Comparison of ENCODE assay signal across 28 cellular contexts in genomic region chr6:119514355-119514754, GRCh38.
"Had no signal": no experiment of that assay in that cellular context is flagged by ENCODE, and none has a peak within 500 bp of the region (broad histone marks: within the 10 kb centered on the region; RNA-seq: fewer than 3 reads in every experiment).

No MANE protein-coding gene starts in this region.

- H3K36me3 Mint-ChIP-seq: natural killer cell had no signal

- H3K9ac ChIP-seq: parathyroid adenoma had no signal

- H3K27ac ChIP-seq: coronary artery, esophagus muscularis mucosa, heart right ventricle, lower lobe of right lung, neutrophil, parathyroid adenoma, prostate gland, sigmoid colon, spleen, thoracic aorta, tibial nerve, upper lobe of right lung, uterus had no signal

- H3K36me3 ChIP-seq: esophagus muscularis mucosa, heart right ventricle, lower lobe of right lung, neutrophil, prostate gland, sigmoid colon, spleen, thoracic aorta, tibial nerve, upper lobe of right lung, uterus had no signal

- H3K9me3 ChIP-seq: esophagus muscularis mucosa, heart right ventricle, lower lobe of right lung, neutrophil, prostate gland, sigmoid colon, spleen, thoracic aorta, tibial nerve, upper lobe of right lung, uterus had no signal

- H3K27me3 ChIP-seq: esophagus muscularis mucosa, heart right ventricle, neutrophil, sigmoid colon, spleen, tibial nerve, upper lobe of right lung, uterus had no signal

- H3K4me3 ChIP-seq: coronary artery, esophagus muscularis mucosa, heart right ventricle, lower lobe of right lung, prostate gland, sigmoid colon, spleen, thoracic aorta, tibial nerve, upper lobe of right lung, uterus had no signal

- H3K27me3 Mint-ChIP-seq: stimulated activated naive B cell treated with anti-CD40 and anti-IgM and Interleukin-4, amounts not matched to agents 10 μg/mL and 1 μg/mL and 100 μg/mL, for 72 hours had no signal

- H3K79me2 ChIP-seq: parathyroid adenoma had no signal

- H2AFZ ChIP-seq: parathyroid adenoma had no signal

- ATAC-seq: heart right ventricle; left colon; left ventricle myocardium superior; lower lobe of right lung; natural killer cell; right cardiac atrium; stimulated activated naive B cell treated with anti-CD40 and anti-IgM and Interleukin-4, amounts not matched to agents 10 μg/mL and 1 μg/mL and 100 μg/mL, for 72 hours; upper lobe of right lung had no signal

- H3K4me3 Mint-ChIP-seq: immature natural killer cell; natural killer cell; stimulated activated naive B cell treated with anti-CD40 and anti-IgM and Interleukin-4, amounts not matched to agents 10 μg/mL and 1 μg/mL and 100 μg/mL, for 72 hours; stimulated activated naive CD8-positive, alpha-beta T cell treated with anti-CD3 and anti-CD28 coated beads, Interleukin-15, Interleukin-2, amounts not matched to agents 100 ng/mL and 50 ng/mL, for 24 hours had no signal

- H3K9me3 Mint-ChIP-seq: immature natural killer cell; natural killer cell; stimulated activated naive B cell treated with anti-CD40 and anti-IgM and Interleukin-4, amounts not matched to agents 10 μg/mL and 1 μg/mL and 100 μg/mL, for 72 hours; stimulated activated naive CD8-positive, alpha-beta T cell treated with anti-CD3 and anti-CD28 coated beads, Interleukin-15, Interleukin-2, amounts not matched to agents 100 ng/mL and 50 ng/mL, for 24 hours had no signal

- H3K4me1 ChIP-seq: esophagus muscularis mucosa, heart right ventricle, lower lobe of right lung, parathyroid adenoma, prostate gland, spleen, tibial nerve, upper lobe of right lung, uterus had no signal

- DNase-seq: dermis blood vessel endothelial cell; effector memory CD4-positive, alpha-beta T cell; foreskin melanocyte; glutamatergic neuron; heart right ventricle; hippocampal formation; immature natural killer cell; islet precursor cell; kidney glomerular epithelial cell; left colon; left ventricle myocardium superior; lower lobe of right lung; natural killer cell; right cardiac atrium; sigmoid colon; spleen; stimulated activated CD4-positive, alpha-beta T cell treated with anti-CD3 and anti-CD28 coated beads, Interleukin-4, amount 100 ng/mL, for 4 hours; stimulated activated naive B cell treated with anti-CD40 and anti-IgM and Interleukin-4, amounts not matched to agents 10 μg/mL and 1 μg/mL and 100 μg/mL, for 72 hours; upper lobe of right lung; uterus had no signal

- H3K27ac Mint-ChIP-seq: immature natural killer cell; natural killer cell; stimulated activated naive B cell treated with anti-CD40 and anti-IgM and Interleukin-4, amounts not matched to agents 10 μg/mL and 1 μg/mL and 100 μg/mL, for 72 hours; stimulated activated naive CD8-positive, alpha-beta T cell treated with anti-CD3 and anti-CD28 coated beads, Interleukin-15, Interleukin-2, amounts not matched to agents 100 ng/mL and 50 ng/mL, for 24 hours had no signal

- H3K4me1 Mint-ChIP-seq: immature natural killer cell, natural killer cell had no signal
